In genomic region chr1:182968846-182969734, GRCh38 we compare ENCODE assay signal across 21 cellular contexts. TPM values are rescaled to one million over a fixed set of nuclear protein-coding genes. Genes with fewer than 3 reads are reported as not detected.
DNase-seq lines count a peak whose midpoint lies in the region; ATAC-seq, FAIRE-seq and TF ChIP-seq lines count a peak whose summit lies in the region.
"Had no signal": no experiment of that assay in that cellular context is flagged by ENCODE, and none has a peak within 500 bp of the region (broad histone marks: within the 10 kb centered on the region; RNA-seq: fewer than 3 reads in every experiment).

No MANE protein-coding gene starts in this region.

- H3K9ac ChIP-seq in HCT116 (ENCODE audit: low read length) (no peak overlapping the region), astrocyte (ENCODE audit: low read length) (no peak overlapping the region), keratinocyte (ENCODE audit: control insufficient read depth, extremely low read depth, insufficient read depth, low read length) (no peak overlapping the region), MM.1S (ENCODE audit: low read length) (no peak overlapping the region), colonic mucosa (ENCODE audit: low read depth in 2 of 2, low read length in 2 of 2) (no peak overlapping the region)
- H3K9ac ChIP-seq: KMS-11 had no signal

- H3K4me1 Mint-ChIP-seq in astrocyte (ENCODE audit: low read depth, unreplicated experiment), result peaks cover 10% of the 10 kb centered on the region

- no peaks in the 10 kb centered on the region for H3F3A ChIP-seq in MM.1S (ENCODE audit: insufficient read depth, low read length)

- no peaks in the 10 kb centered on the region for H3K27me3 Mint-ChIP-seq in astrocyte (ENCODE audit: low read depth, unreplicated experiment)

- H3K27me3 ChIP-seq in HCT116 (ENCODE audit: insufficient read depth, low read length), result no peaks in the 10 kb centered on the region
- no peaks in the 10 kb centered on the region for H3K27me3 ChIP-seq in astrocyte (ENCODE audit: insufficient read depth, low read length)
- H3K27me3 ChIP-seq in keratinocyte (ENCODE audit: control insufficient read depth, extremely low read depth, insufficient read depth, low read length), result no peaks in the 10 kb centered on the region
- H3K27me3 ChIP-seq in MM.1S (replicated peaks; ENCODE audit: insufficient read depth, low read length), result no peaks in the 10 kb centered on the region
- H3K27me3 ChIP-seq in colonic mucosa, result no peaks in the 10 kb centered on the region

- no peak overlapping the region for H3K4me3 Mint-ChIP-seq in astrocyte (ENCODE audit: unreplicated experiment)

- no peaks in the 10 kb centered on the region for H3K9me3 Mint-ChIP-seq in astrocyte (ENCODE audit: unreplicated experiment)

- intact Hi-C loops in HCT116 (cut with micrococcal nuclease) (loop anchor here (10.0 kb wide), 1 partner anchor 126 kb away; no protein-coding TSS in a partner anchor), colonic mucosa (cut with DNase I) (no loop called here)

- no TSS peak for BruUV-seq in HCT116 (replicated peaks; lab: Mats Ljungman, UMichigan)

- H3K4me1 ChIP-seq in A549, result peaks cover 19% of the 10 kb centered on the region
- H3K4me1 ChIP-seq in HCT116 (ENCODE audit: control insufficient read depth in 1 of 2, insufficient read depth in 2 of 2, low read length in 2 of 2), result peaks cover 13 to 21% of the 10 kb centered on the region in 2 experiments; a peak in 3 of 4 replicates
- peaks cover 10% of the 10 kb centered on the region for H3K4me1 ChIP-seq in astrocyte (ENCODE audit: insufficient read depth, low read length)
- peaks cover 19% of the 10 kb centered on the region for H3K4me1 ChIP-seq in keratinocyte (ENCODE audit: control insufficient read depth, extremely low read depth, insufficient read depth, low read length)
- no peaks in the 10 kb centered on the region for H3K4me1 ChIP-seq in MM.1S (ENCODE audit: low read length)
- H3K4me1 ChIP-seq in colonic mucosa, result no peaks in the 10 kb centered on the region

- TF ChIP-seq POLR2A in A549 (IDR thresholded peaks at IDR 0.05; ENCODE audit: low read length), result no peak
- no peak for TF ChIP-seq POLR2A in HCT116 (IDR thresholded peaks at IDR 0.05; ENCODE audit: borderline replicate concordance, extremely low read depth, insufficient read depth, insufficient read length)

- no peaks in the 10 kb centered on the region for H3K79me2 ChIP-seq in HCT116 (ENCODE audit: insufficient read depth, low read length)
- H3K79me2 ChIP-seq in astrocyte (ENCODE audit: insufficient read depth, low read length), result no peaks in the 10 kb centered on the region
- H3K79me2 ChIP-seq in keratinocyte (ENCODE audit: control insufficient read depth, insufficient read depth, low read length), result no peaks in the 10 kb centered on the region
- H3K79me2 ChIP-seq in MM.1S (ENCODE audit: low read length), result no peaks in the 10 kb centered on the region

- RAD21 ChIA-PET in HCT116 (lab: Charles Lee; ENCODE audit: low non-redundant PET in 1 of 2, low total read pairs in 2 of 2, uncharacterized antibody in 2 of 2, unreplicated experiment in 2 of 2), result no interaction called here

- TF ChIP-seq CTCF in A549 (IDR thresholded peaks at IDR 0.05) (no peak), HCT116 (IDR thresholded peaks at IDR 0.05 in 2 of 3, conservative IDR thresholded peaks at IDR 0.05 in 1 of 3; ENCODE audit: borderline replicate concordance in 1 of 3, insufficient read depth in 1 of 3, low read depth in 2 of 3, low read length in 2 of 3) (no peak), astrocyte (IDR thresholded peaks at IDR 0.05; ENCODE audit: insufficient read depth, low read depth, low read length) (no peak), keratinocyte (optimal IDR thresholded peaks at IDR 0.05 in 1 of 3, IDR thresholded peaks at IDR 0.05 in 1 of 3, conservative IDR thresholded peaks at IDR 0.05 in 1 of 3; ENCODE audit: extremely low read depth in 1 of 3, insufficient read depth in 2 of 3, low read length in 3 of 3) (no peak), MM.1S (IDR thresholded peaks at IDR 0.05; ENCODE audit: low read length) (no peak), colonic mucosa (IDR thresholded peaks at IDR 0.05) (no peak)

- H3K4me3 ChIP-seq in A549 (no peak overlapping the region), HCT116 (replicated peaks in 1 of 2; ENCODE audit: low read depth in 1 of 2, low read length in 2 of 2) (peak overlapping the region in 1 of 2 experiments; percentile 36; a peak in 2 of 4 replicates), astrocyte (ENCODE audit: insufficient read depth, low read depth, low read length) (no peak overlapping the region), keratinocyte (ENCODE audit: control insufficient read depth in 2 of 3, extremely low read depth in 1 of 3, insufficient read depth in 2 of 3, low read depth in 1 of 3, low read length in 3 of 3) (no peak overlapping the region), MM.1S (ENCODE audit: low read length) (no peak overlapping the region), colonic mucosa (no peak overlapping the region)

- TF ChIP-seq RAD21 in A549 (conservative IDR thresholded peaks at IDR 0.05 in 1 of 2, IDR thresholded peaks at IDR 0.05 in 1 of 2) (no peak), HCT116 (IDR thresholded peaks at IDR 0.05; ENCODE audit: low read depth) (no peak)

- H3K9me1 ChIP-seq in keratinocyte (ENCODE audit: control insufficient read depth, extremely low read depth, insufficient read depth, low read length), result peaks cover 2% of the 10 kb centered on the region

- DNase-seq in A549 (ENCODE audit: low read depth in 1 of 2, low spot score in 1 of 2) (no peak), HCT116 (ENCODE audit: low read depth, low spot score) (no peak), astrocyte (ENCODE audit: low read depth) (no peak), keratinocyte (ENCODE audit: low read depth, low spot score) (no peak), NCI-H1048 (lab: John Stamatoyannopoulos, UW) (no peak), MM.1S (no peak), colonic mucosa (no peak)
- DNase-seq: C1 segment of cervical spinal cord; DMS 273 treated with DMSO at 0.1 percent for 48 hours; DND-41; NCI-H1092 treated with DMSO at 0.1 percent for 48 hours; NCI-H2081 treated with DMSO at 0.1 percent for 48 hours; NK-92 treated with Interleukin-12 subunit alpha and Interleukin-12 subunit beta, amount 100 ng/mL, for 24 hours; SHP77 had no signal

- no peak for FAIRE-seq in A549 (lab: Jason Lieb, UNC)
- no peak for FAIRE-seq in astrocyte (lab: Jason Lieb, UNC)
- peak; percentile 71 for FAIRE-seq in keratinocyte (lab: Jason Lieb, UNC)
- FAIRE-seq: H1 had no signal

- TF ChIP-seq EP300 in A549 (IDR thresholded peaks at IDR 0.05), result no peak

- H2AFZ ChIP-seq in HCT116 (ENCODE audit: low read depth, low read length, poor library complexity, severe bottlenecking) (peak overlapping the region; percentile 100), astrocyte (ENCODE audit: low read depth, low read length) (no peak overlapping the region), keratinocyte (ENCODE audit: control insufficient read depth, low read length) (no peak overlapping the region), MM.1S (ENCODE audit: low read length) (no peak overlapping the region)

- H3K36me3 Mint-ChIP-seq in astrocyte (ENCODE audit: low read depth, unreplicated experiment), result no peaks in the 10 kb centered on the region

- dilution Hi-C loops in keratinocyte (cut with MboI; ENCODE audit: extremely low pct_ligation_motif_present, low sequenced_read_pairs), result no loop called here

- H3K27ac ChIP-seq in A549, result 0 out of 6 replicates have a peak overlapping the region, but pooled peaks of 1 of the 2 experiments have one; percentile 8
- no peak overlapping the region; the same call in 1 of the 2 replicates for H3K27ac ChIP-seq in HCT116 (ENCODE audit: low read depth, low read length)
- no peak overlapping the region for H3K27ac ChIP-seq in astrocyte (ENCODE audit: low read depth, low read length)
- H3K27ac ChIP-seq in keratinocyte (ENCODE audit: control insufficient read depth, insufficient read depth, low read length), result no peak overlapping the region
- H3K27ac ChIP-seq in MM.1S (ENCODE audit: low read length), result no peak overlapping the region
- H3K27ac ChIP-seq in colonic mucosa, result no peak overlapping the region
- H3K27ac ChIP-seq: KMS-11 had no signal

- H3K36me3 ChIP-seq in HCT116 (ENCODE audit: control insufficient read depth in 1 of 2, insufficient read depth in 2 of 2, low read length in 2 of 2), result no peaks in the 10 kb centered on the region
- H3K36me3 ChIP-seq in astrocyte (ENCODE audit: insufficient read depth, low read length), result no peaks in the 10 kb centered on the region
- H3K36me3 ChIP-seq in keratinocyte (ENCODE audit: control insufficient read depth in 2 of 2, extremely low read depth in 1 of 2, insufficient read depth in 2 of 2, low read length in 2 of 2), result no peaks in the 10 kb centered on the region
- no peaks in the 10 kb centered on the region for H3K36me3 ChIP-seq in MM.1S (replicated peaks; ENCODE audit: insufficient read depth, low read length)
- H3K36me3 ChIP-seq in colonic mucosa, result no peaks in the 10 kb centered on the region

- 73% methylated on average over 5 of the region's 5 CpGs for WGBS in A549 (ENCODE audit: missing lambda C conversion rate)

- H3K4me2 ChIP-seq in A549 (peak overlapping the region; percentile 34; the same call in 2 of the 3 replicates), HCT116 (ENCODE audit: low read length) (peak overlapping the region; percentile 71), astrocyte (ENCODE audit: low read length) (peak overlapping the region; percentile 55), keratinocyte (ENCODE audit: control insufficient read depth, extremely low read depth, insufficient read depth, low read depth, low read length) (peak overlapping the region; percentile 58), MM.1S (ENCODE audit: low read depth, low read length) (no peak overlapping the region)
- H3K4me2 ChIP-seq: KMS-11 had no signal

- H4K20me1 ChIP-seq in HCT116 (ENCODE audit: insufficient read depth), result no peaks in the 10 kb centered on the region
- no peaks in the 10 kb centered on the region for H4K20me1 ChIP-seq in astrocyte (ENCODE audit: insufficient read depth, low read length)
- H4K20me1 ChIP-seq in keratinocyte (ENCODE audit: control insufficient read depth, extremely low read depth, insufficient read depth, low read length), result no peaks in the 10 kb centered on the region
- no peaks in the 10 kb centered on the region for H4K20me1 ChIP-seq in MM.1S (ENCODE audit: insufficient read depth, low read length)

- H3K9me2 ChIP-seq in HCT116 (ENCODE audit: insufficient read depth) (no peaks in the 10 kb centered on the region), MM.1S (replicated peaks; ENCODE audit: insufficient read depth, low read length) (no peaks in the 10 kb centered on the region)

- ATAC-seq in A549 (no peak), HCT116 (peak; percentile 19; the same call in 1 of the 2 replicates), GM21423 (IDR thresholded peaks at IDR 0.05; ENCODE audit: unreplicated experiment) (no peak)
- ATAC-seq: SK-N-SH treated with all-trans-retinoic acid at 6 μM for 48 hours had no signal

- no peaks in the 10 kb centered on the region for H3K9me3 ChIP-seq in A549
- no peaks in the 10 kb centered on the region for H3K9me3 ChIP-seq in HCT116 (ENCODE audit: control insufficient read depth in 1 of 2, insufficient read depth in 1 of 2, low read depth in 1 of 2, low read length in 2 of 2)
- H3K9me3 ChIP-seq in astrocyte (ENCODE audit: insufficient read depth, low read depth, low read length), result no peaks in the 10 kb centered on the region
- H3K9me3 ChIP-seq in keratinocyte (ENCODE audit: control insufficient read depth, low read depth, low read length), result no peaks in the 10 kb centered on the region
- H3K9me3 ChIP-seq in MM.1S (replicated peaks; ENCODE audit: insufficient read depth, low read length), result no peaks in the 10 kb centered on the region
- H3K9me3 ChIP-seq in colonic mucosa, result no peaks in the 10 kb centered on the region

- CTCF ChIA-PET in A549 (lab: Yijun Ruan, JAX), result interaction anchor here (0.6 to 1.5 kb wide), 4 partner anchors 14 to 687 kb away, joined by 3 to 5 read pairs (median 3); no protein-coding TSS in a partner anchor
- CTCF ChIA-PET in HCT116 (lab: Charles Lee), result no interaction called here

- POLR2A ChIA-PET in A549 (lab: Yijun Ruan, JAX), result interaction anchor here (1.0 kb wide), 1 partner anchor 53 kb away, joined by 3 read pairs; no protein-coding TSS in a partner anchor
- POLR2A ChIA-PET in HCT116 (lab: Charles Lee), result no interaction called here

- no peak overlapping the region for H3K27ac Mint-ChIP-seq in astrocyte (ENCODE audit: unreplicated experiment)

RNA-seq across cellular contexts. Expression of gene SHCBP1L, which starts 16.1 kb away (rescaled TPM):
- not detected in 2 replicates for polyA plus RNA-seq in A549 (2011; rRNA removed)
- polyA plus RNA-seq in A549 (2012; cell fraction: cytosol; rRNA removed), result not detected in 2 replicates
- polyA plus RNA-seq in A549 (2012; cell fraction: nucleus; rRNA removed), result not detected in 2 replicates
- polyA plus RNA-seq in A549 (2017; fragmentation: RNase III; extraction: RNeasy Plus Mini Kit Qiagen cat#74134 plus additional on column Dnase treatment), result not detected in 3 replicates
- polyA minus RNA-seq in A549 (2011; rRNA and poly(A)+ RNA removed), result not detected in 2 replicates
- total RNA-seq in HCT116 (2021; ENCODE audit: unreplicated experiment), result not detected
- not detected in 2 replicates for polyA plus RNA-seq in HCT116 (2012)
- not detected in 2 replicates for total RNA-seq in astrocyte
- not detected in 3 replicates for polyA plus RNA-seq in keratinocyte
- not detected for polyA plus RNA-seq in keratinocyte (2011; ENCODE audit: low read depth)
- polyA plus RNA-seq in keratinocyte (2011; cell fraction: cytosol; rRNA removed), result not detected in 2 replicates
- not detected in 2 replicates for polyA plus RNA-seq in keratinocyte (2011; cell fraction: nucleus; rRNA removed)
- polyA plus RNA-seq in keratinocyte (2012; ENCODE audit: low replicate concordance), result not detected in 2 replicates
- not detected in 3 replicates for polyA minus RNA-seq in keratinocyte
- not detected for polyA minus RNA-seq in keratinocyte (2011; cell fraction: cytosol; rRNA and poly(A)+ RNA removed)
- polyA minus RNA-seq in keratinocyte (2011; cell fraction: nucleus; rRNA and poly(A)+ RNA removed), result not detected in 2 replicates
- not detected for total RNA-seq in colonic mucosa
- total RNA-seq: G401, H1, M059J, NCI-H460 had no signal
- polyA plus RNA-seq: H1 had no signal

RNA-seq across cellular contexts. Expression of gene LAMC1, which starts 54.1 kb away (rescaled TPM):
- polyA plus RNA-seq in A549 (2011; rRNA removed), result 139 and 152 TPM in 2 replicates
- 39.6 and 43.0 TPM in 2 replicates for polyA plus RNA-seq in A549 (2012; cell fraction: cytosol; rRNA removed)
- 92.3 and 98.8 TPM in 2 replicates for polyA plus RNA-seq in A549 (2012; cell fraction: nucleus; rRNA removed)
- 85.8 to 106 TPM (median 93.7 TPM) in 3 replicates for polyA plus RNA-seq in A549 (2017; fragmentation: RNase III; extraction: RNeasy Plus Mini Kit Qiagen cat#74134 plus additional on column Dnase treatment)
- polyA minus RNA-seq in A549 (2011; rRNA and poly(A)+ RNA removed), result 149 and 171 TPM in 2 replicates
- total RNA-seq in HCT116 (2021; ENCODE audit: unreplicated experiment), result 61.2 TPM
- polyA plus RNA-seq in HCT116 (2012), result 37.6 and 52.3 TPM in 2 replicates
- 270 and 284 TPM in 2 replicates for total RNA-seq in astrocyte
- 40.9 to 76.4 TPM (median 66.6 TPM) in 3 replicates for polyA plus RNA-seq in keratinocyte
- polyA plus RNA-seq in keratinocyte (2011; ENCODE audit: low read depth), result 211 TPM
- polyA plus RNA-seq in keratinocyte (2011; cell fraction: cytosol; rRNA removed), result 25.4 and 28.6 TPM in 2 replicates
- 140 and 179 TPM in 2 replicates for polyA plus RNA-seq in keratinocyte (2011; cell fraction: nucleus; rRNA removed)
- polyA plus RNA-seq in keratinocyte (2012; ENCODE audit: low replicate concordance), result 22.0 and 71.3 TPM in 2 replicates
- polyA minus RNA-seq in keratinocyte, result 69.5 to 154 TPM (median 153 TPM) in 3 replicates
- 52.0 TPM for polyA minus RNA-seq in keratinocyte (2011; cell fraction: cytosol; rRNA and poly(A)+ RNA removed)
- polyA minus RNA-seq in keratinocyte (2011; cell fraction: nucleus; rRNA and poly(A)+ RNA removed), result 139 and 261 TPM in 2 replicates
- 10 to 100 TPM; 28.0 to 54.6 TPM for total RNA-seq in colonic mucosa
